In genomic region chr12:119988440-119988787, GRCh38 we compare ENCODE assay signal across 7 cellular contexts. TPM values are rescaled to one million over a fixed set of nuclear protein-coding genes. Genes with fewer than 3 reads are reported as not detected.
DNase-seq lines count a peak whose midpoint lies in the region; ATAC-seq and TF ChIP-seq lines count a peak whose summit lies in the region.

No MANE protein-coding gene starts in this region.

- DNase-seq in GM10266 (ENCODE audit: extremely low spot score) (no peak), activated B cell treated with CpG ODN at 0.5 μM for 24 hours (no peak), right atrium auricular region (ENCODE audit: low spot score) (no peak), sigmoid colon (no peak), GM13977 (ENCODE audit: low spot score) (no peak)

- TF ChIP-seq CTCF in GM10266 (IDR thresholded peaks at IDR 0.05; ENCODE audit: control insufficient read depth, insufficient read depth, low read depth, missing control alignments), result peak; percentile 7
- no peak for TF ChIP-seq CTCF in activated B cell treated with CpG ODN at 0.5 μM for 24 hours (IDR thresholded peaks at IDR 0.05)
- TF ChIP-seq CTCF in right atrium auricular region (IDR thresholded peaks at IDR 0.05), result no peak
- TF ChIP-seq CTCF in sigmoid colon (IDR thresholded peaks at IDR 0.05), result no peak
- no peak for TF ChIP-seq CTCF in GM13977 (IDR thresholded peaks at IDR 0.05; ENCODE audit: extremely low read depth, insufficient read depth, missing control alignments)

- H3K36me3 Mint-ChIP-seq in activated B cell treated with CpG ODN at 0.5 μM for 24 hours (ENCODE audit: low read depth), result peaks cover 5% of the 10 kb centered on the region

- no peak for TF ChIP-seq POLR2A in sigmoid colon (IDR thresholded peaks at IDR 0.05)

- no peaks in the 10 kb centered on the region for H3K9me3 Mint-ChIP-seq in activated B cell treated with CpG ODN at 0.5 μM for 24 hours

- POLR2A ChIA-PET in activated B cell treated with CpG ODN at 0.5 μM for 24 hours (lab: Charles Lee), result interaction anchor here (0.6 to 2.9 kb wide), 8 partner anchors 19 to 304 kb away, joined by 3 to 35 read pairs (median 13); partner anchors contain the start of genes RAB35, RNU4-1, RNU4-2 and RPLP0

- WGBS in sigmoid colon, 2 donors, result 0 to 2% methylated on average over 15 of the region's 15 CpGs

- H3K27ac ChIP-seq in right atrium auricular region, result no peak overlapping the region
- H3K27ac ChIP-seq in sigmoid colon, result peak overlapping the region in 1 of 4 donors; percentile 42

- ATAC-seq in HG03378 (IDR thresholded peaks at IDR 0.05; ENCODE audit: unreplicated experiment), result peak; percentile 7
- ATAC-seq in activated B cell treated with CpG ODN at 0.5 μM for 24 hours (ENCODE audit: low read depth), result peak; percentile 1
- no peak for ATAC-seq in HG02588 (IDR thresholded peaks at IDR 0.05; ENCODE audit: unreplicated experiment)

- H3K4me1 ChIP-seq in right atrium auricular region (peaks cover 0 to 14% of the 10 kb centered on the region in 2 donors), sigmoid colon (peaks cover 0 to 19% (median 16%) of the 10 kb centered on the region in 4 donors)

- H3K4me3 Mint-ChIP-seq in activated B cell treated with CpG ODN at 0.5 μM for 24 hours, result peak overlapping the region; percentile 82

- no peaks in the 10 kb centered on the region for H3K9me3 ChIP-seq in right atrium auricular region
- H3K9me3 ChIP-seq in sigmoid colon, result no peaks in the 10 kb centered on the region

- H3K4me1 Mint-ChIP-seq in activated B cell treated with CpG ODN at 0.5 μM for 24 hours, result peaks cover 21% of the 10 kb centered on the region

- peak overlapping the region; percentile 41 to 62 for H3K4me3 ChIP-seq in right atrium auricular region
- peak overlapping the region; percentile 10 to 59 (median 50) for H3K4me3 ChIP-seq in sigmoid colon

- H3K27me3 ChIP-seq in right atrium auricular region, result peaks cover 0 to 2% of the 10 kb centered on the region in 2 donors
- H3K27me3 ChIP-seq in sigmoid colon, result peaks cover 3 to 22% (median 3%) of the 10 kb centered on the region in 3 donors

- intact Hi-C loops in activated B cell treated with CpG ODN at 0.5 μM for 24 hours (cut with micrococcal nuclease), result loop anchor here (1.0 to 5.0 kb wide), 3 partner anchors 99 to 304 kb away; partner anchors contain the start of genes RNU4-1, RNU4-2 and RPLP0
- intact Hi-C loops in sigmoid colon (cut with DNase I), result loop anchor here (2.0 kb wide), 1 partner anchor 98 kb away; no protein-coding TSS in a partner anchor

- H3K27me3 Mint-ChIP-seq in activated B cell treated with CpG ODN at 0.5 μM for 24 hours, result peaks cover 3% of the 10 kb centered on the region

- peak overlapping the region; percentile 85 for H3K27ac Mint-ChIP-seq in activated B cell treated with CpG ODN at 0.5 μM for 24 hours

- in situ Hi-C loops in GM13977 (cut with MboI; ENCODE audit: low pct_unique_long_range_greater_than_20kb, low sequenced_read_pairs, unreplicated experiment), result no loop called here

- TF ChIP-seq EP300 in sigmoid colon (IDR thresholded peaks at IDR 0.05), result no peak

- CTCF ChIA-PET in activated B cell treated with CpG ODN at 0.5 μM for 24 hours (lab: Charles Lee), result interaction anchor here (1.4 to 2.8 kb wide), 2 partner anchors 26 to 99 kb away, joined by 4 to 17 read pairs; no protein-coding TSS in a partner anchor

- H3K36me3 ChIP-seq in right atrium auricular region (no peaks in the 10 kb centered on the region), sigmoid colon (no peaks in the 10 kb centered on the region)

RNA-seq across cellular contexts. Expression of gene BICDL1, which starts 0.6 kb away (rescaled TPM):
- total RNA-seq in activated B cell treated with CpG ODN at 0.5 μM for 24 hours, result 15.1 and 16.8 TPM in 2 replicates
- total RNA-seq in right atrium auricular region, result 10 to 100 TPM in 1 of 2 donors, 1 to 10 TPM in 1; 9.8 to 47.2 TPM
- 1 to 10 TPM in 1 of 4 donors, under 1 TPM in 3; 0.16 to 1.4 (median 0.55) TPM for total RNA-seq in sigmoid colon
- polyA plus RNA-seq in sigmoid colon, result 10 to 100 TPM in 1 of 3 donors, 1 to 10 TPM in 2; 6.0 to 13.1 (median 6.7) TPM
